In genomic region chr18:46247938-46248337, GRCh38 we compare ENCODE assay signal across 13 cellular contexts.
DNase-seq lines count a peak whose midpoint lies in the region; ATAC-seq and TF ChIP-seq lines count a peak whose summit lies in the region.
"Had no signal": no experiment of that assay in that cellular context is flagged by ENCODE, and none has a peak within 500 bp of the region (broad histone marks: within the 10 kb centered on the region; RNA-seq: fewer than 3 reads in every experiment).

No MANE protein-coding gene starts in this region.

- H2BK20ac ChIP-seq in IMR-90 (ENCODE audit: low read depth, low read length), result no peak overlapping the region

- no peak overlapping the region for H3K4me2 ChIP-seq in IMR-90 (ENCODE audit: low read depth, low read length)
- H3K4me2 ChIP-seq in OCI-LY7 (ENCODE audit: low read length), result no peak overlapping the region

- H3K27ac Mint-ChIP-seq in CD4-positive, alpha-beta memory T cell, result peak overlapping the region; percentile 83 to 99 (median 94)
- peak overlapping the region; percentile 14 for H3K27ac Mint-ChIP-seq in activated T-helper 1 cell treated with anti-CD3 and anti-CD28 coated beads, Interleukin-12 subunit alpha, Interleukin-12 subunit beta, Interleukin-2, Interleukin-4 antibody, amounts not matched to agents 30 ng/mL and 10 ng/mL and 1 ng/mL, durations not matched to agents 14 hours and 24 hours and 36 hours
- peak overlapping the region; percentile 96 to 99 (median 98) for H3K27ac Mint-ChIP-seq in naive B cell

- DNase-seq in CD4-positive, alpha-beta memory T cell, result no peak
- no peak for DNase-seq in IMR-90
- DNase-seq in activated T-helper 1 cell treated with anti-CD3 and anti-CD28 coated beads, Interleukin-12 subunit alpha, Interleukin-12 subunit beta, Interleukin-2, Interleukin-4 antibody, amounts not matched to agents 30 ng/mL and 10 ng/mL and 1 ng/mL, durations not matched to agents 14 hours and 24 hours and 36 hours (ENCODE audit: low spot score), result no peak
- no peak for DNase-seq in naive B cell
- DNase-seq in NCI-H748 treated with DMSO at 0.1 percent for 48 hours (lab: John Stamatoyannopoulos, UW), result no peak
- DNase-seq in OCI-LY7 (ENCODE audit: low spot score), result no peak
- DNase-seq: central memory CD4-positive, alpha-beta T cell; DMS53; foreskin fibroblast; left lung; NCI-H1694; NCI-H226 had no signal

- H3K56ac ChIP-seq in IMR-90 (ENCODE audit: extremely low read depth, insufficient read depth, low read length), result no peak overlapping the region

- H2AK9ac ChIP-seq in IMR-90 (replicated peaks; ENCODE audit: low read depth, low read length, poor library complexity), result no peak overlapping the region

- peaks cover 0 to 2% of the 10 kb centered on the region in 2 donors for H3K27me3 Mint-ChIP-seq in CD4-positive, alpha-beta memory T cell
- no peaks in the 10 kb centered on the region for H3K27me3 Mint-ChIP-seq in activated T-helper 1 cell treated with anti-CD3 and anti-CD28 coated beads, Interleukin-12 subunit alpha, Interleukin-12 subunit beta, Interleukin-2, Interleukin-4 antibody, amounts not matched to agents 30 ng/mL and 10 ng/mL and 1 ng/mL, durations not matched to agents 14 hours and 24 hours and 36 hours (ENCODE audit: insufficient read depth)
- H3K27me3 Mint-ChIP-seq in naive B cell, result no peaks in the 10 kb centered on the region

- H3K4me1 ChIP-seq in CD4-positive, alpha-beta memory T cell (ENCODE audit: insufficient read depth, low read length), result peaks cover 49% of the 10 kb centered on the region
- H3K4me1 ChIP-seq in IMR-90 (ENCODE audit: control insufficient read depth, insufficient read depth, low read length) (peaks cover 5% of the 10 kb centered on the region), OCI-LY7 (ENCODE audit: insufficient read depth, low read length, poor library complexity, severe bottlenecking) (peaks cover 27% of the 10 kb centered on the region)

- H3K36me3 ChIP-seq in CD4-positive, alpha-beta memory T cell (ENCODE audit: insufficient read depth, low read length), result no peaks in the 10 kb centered on the region
- no peaks in the 10 kb centered on the region; the same call in 1 of the 2 replicates for H3K36me3 ChIP-seq in IMR-90 (ENCODE audit: control insufficient read depth, insufficient read depth, low read length)
- no peaks in the 10 kb centered on the region; the same call in 1 of the 2 replicates for H3K36me3 ChIP-seq in OCI-LY7 (ENCODE audit: insufficient read depth, low read length)
- H3K36me3 ChIP-seq: left lung had no signal

- peaks cover 43 to 59% (median 47%) of the 10 kb centered on the region in 4 donors for H3K4me1 Mint-ChIP-seq in CD4-positive, alpha-beta memory T cell
- peaks cover 60% of the 10 kb centered on the region for H3K4me1 Mint-ChIP-seq in activated T-helper 1 cell treated with anti-CD3 and anti-CD28 coated beads, Interleukin-12 subunit alpha, Interleukin-12 subunit beta, Interleukin-2, Interleukin-4 antibody, amounts not matched to agents 30 ng/mL and 10 ng/mL and 1 ng/mL, durations not matched to agents 14 hours and 24 hours and 36 hours (ENCODE audit: low read depth)
- peaks cover 31 to 58% (median 47%) of the 10 kb centered on the region in 3 donors for H3K4me1 Mint-ChIP-seq in naive B cell

- H3K4me3 ChIP-seq in CD4-positive, alpha-beta memory T cell (ENCODE audit: low read length in 2 of 2), result no peak overlapping the region
- no peak overlapping the region for H3K4me3 ChIP-seq in IMR-90 (ENCODE audit: insufficient read depth, low read depth, low read length)
- H3K4me3 ChIP-seq in OCI-LY7 (ENCODE audit: low read depth, low read length, poor library complexity, severe bottlenecking), result no peak overlapping the region
- H3K4me3 ChIP-seq: left lung had no signal

- CTCF ChIA-PET in CD4-positive, alpha-beta memory T cell (lab: Charles Lee; ENCODE audit: partially characterized antibody), result interaction anchor here (2.6 kb wide), 1 partner anchor 75 kb away, joined by 15 read pairs; a partner anchor contains a TSS
- CTCF ChIA-PET in IMR-90 (lab: Yijun Ruan, JAX) (no interaction called here), OCI-LY7 (lab: Charles Lee; ENCODE audit: unreplicated experiment) (no interaction called here)

- H2AFZ ChIP-seq in IMR-90 (replicated peaks; ENCODE audit: low read length, poor library complexity) (no peak overlapping the region), OCI-LY7 (ENCODE audit: low read length) (no peak overlapping the region)

- H4K91ac ChIP-seq in IMR-90 (ENCODE audit: insufficient read depth, low read depth, low read length), result no peak overlapping the region

- in situ Hi-C loops in IMR-90 (cut with MboI; ENCODE audit: low sequenced_read_pairs), result no loop called here

- peaks cover 48 to 64% of the 10 kb centered on the region in 2 experiments for H3K79me1 ChIP-seq in IMR-90 (ENCODE audit: low read depth in 1 of 2, low read length in 2 of 2)

- H3K9me3 Mint-ChIP-seq in CD4-positive, alpha-beta memory T cell, result no peaks in the 10 kb centered on the region
- H3K9me3 Mint-ChIP-seq in activated T-helper 1 cell treated with anti-CD3 and anti-CD28 coated beads, Interleukin-12 subunit alpha, Interleukin-12 subunit beta, Interleukin-2, Interleukin-4 antibody, amounts not matched to agents 30 ng/mL and 10 ng/mL and 1 ng/mL, durations not matched to agents 14 hours and 24 hours and 36 hours, result no peaks in the 10 kb centered on the region
- no peaks in the 10 kb centered on the region for H3K9me3 Mint-ChIP-seq in naive B cell

- peaks cover 18% of the 10 kb centered on the region; the same call in 1 of the 2 replicates for H3K79me2 ChIP-seq in OCI-LY7 (ENCODE audit: insufficient read depth, low read depth, low read length)

- H3K9me1 ChIP-seq in IMR-90 (ENCODE audit: insufficient read depth, low read length), result peaks cover 10% of the 10 kb centered on the region; the same call in 1 of the 2 replicates

- no peaks in the 10 kb centered on the region for H3K9me2 ChIP-seq in OCI-LY7 (ENCODE audit: insufficient read depth, low read length)

- H2BK15ac ChIP-seq in IMR-90 (ENCODE audit: low read depth, low read length), result no peak overlapping the region

- POLR2A ChIA-PET in CD4-positive, alpha-beta memory T cell (lab: Charles Lee; ENCODE audit: partially characterized antibody), result interaction anchor here (1.3 kb wide), 1 partner anchor 74 kb away, joined by 3 read pairs; a partner anchor contains a TSS
- POLR2A ChIA-PET in IMR-90 (lab: Charles Lee; ENCODE audit: unreplicated experiment) (no interaction called here), OCI-LY7 (lab: Charles Lee) (no interaction called here)

- TF ChIP-seq POLR2A in IMR-90 (IDR thresholded peaks at IDR 0.05; ENCODE audit: low read depth, low read length), result no peak

- H3K27ac ChIP-seq in CD4-positive, alpha-beta memory T cell (ENCODE audit: low read depth, low read length), result no peak overlapping the region
- no peak overlapping the region for H3K27ac ChIP-seq in IMR-90 (ENCODE audit: insufficient read depth, low read length)
- no peak overlapping the region for H3K27ac ChIP-seq in OCI-LY7 (ENCODE audit: low read depth, low read length, poor library complexity, severe bottlenecking)
- H3K27ac ChIP-seq: left lung had no signal

- H3K9ac ChIP-seq in IMR-90 (ENCODE audit: low read depth, low read length), result no peak overlapping the region

- no peak for TF ChIP-seq RAD21 in IMR-90 (IDR thresholded peaks at IDR 0.05; ENCODE audit: low read length)

- BruUV-seq in IMR-90 (replicated peaks; lab: Mats Ljungman, UMichigan) (no TSS peak), OCI-LY7 (replicated peaks; lab: Mats Ljungman, UMichigan) (no TSS peak)

- H3K9me3 ChIP-seq in CD4-positive, alpha-beta memory T cell (ENCODE audit: control insufficient read depth in 1 of 2, low read length in 2 of 2), result no peaks in the 10 kb centered on the region
- no peaks in the 10 kb centered on the region for H3K9me3 ChIP-seq in IMR-90 (ENCODE audit: control insufficient read depth, insufficient read depth, low read length)
- no peaks in the 10 kb centered on the region for H3K9me3 ChIP-seq in OCI-LY7 (ENCODE audit: low read length)
- H3K9me3 ChIP-seq: left lung had no signal

- intact Hi-C loops in CD4-positive, alpha-beta memory T cell (cut with micrococcal nuclease), result no loop called here
- intact Hi-C loops in IMR-90 (cut with micrococcal nuclease) (no loop called here), OCI-LY7 (cut with micrococcal nuclease; ENCODE audit: unreplicated experiment) (no loop called here)
- intact Hi-C loops in activated T-helper 1 cell treated with anti-CD3 and anti-CD28 coated beads, Interleukin-12 subunit alpha, Interleukin-12 subunit beta, Interleukin-2, Interleukin-4 antibody, amounts not matched to agents 30 ng/mL and 10 ng/mL and 1 ng/mL, durations not matched to agents 14 hours and 24 hours and 36 hours (cut with micrococcal nuclease), result no loop called here

- H2BK120ac ChIP-seq in IMR-90 (ENCODE audit: low read depth, low read length), result no peak overlapping the region

- no peak overlapping the region for H3K23ac ChIP-seq in IMR-90 (ENCODE audit: low read depth, low read length)

- H4K20me1 ChIP-seq in IMR-90 (ENCODE audit: insufficient read depth, low read length), result no peaks in the 10 kb centered on the region; the same call in 1 of the 2 replicates
- H4K20me1 ChIP-seq in OCI-LY7 (ENCODE audit: insufficient read depth, low read length), result no peaks in the 10 kb centered on the region

- H4K8ac ChIP-seq in IMR-90 (ENCODE audit: low read depth in 2 of 2, low read length in 2 of 2), result no peak overlapping the region

- no peak overlapping the region for H4K5ac ChIP-seq in IMR-90 (ENCODE audit: low read depth, low read length)

- no peak overlapping the region for H2AK5ac ChIP-seq in IMR-90 (ENCODE audit: low read depth, low read length)

- peak overlapping the region in 4 of 8 donors; percentile 27 to 57 (median 35) for H3K4me3 Mint-ChIP-seq in CD4-positive, alpha-beta memory T cell
- no peak overlapping the region for H3K4me3 Mint-ChIP-seq in activated T-helper 1 cell treated with anti-CD3 and anti-CD28 coated beads, Interleukin-12 subunit alpha, Interleukin-12 subunit beta, Interleukin-2, Interleukin-4 antibody, amounts not matched to agents 30 ng/mL and 10 ng/mL and 1 ng/mL, durations not matched to agents 14 hours and 24 hours and 36 hours
- H3K4me3 Mint-ChIP-seq in naive B cell, result peak overlapping the region in 2 of 8 donors; percentile 34 to 70

- TF ChIP-seq CTCF in IMR-90 (conservative IDR thresholded peaks at IDR 0.05; ENCODE audit: low read depth, low read length) (no peak), OCI-LY7 (conservative IDR thresholded peaks at IDR 0.05; ENCODE audit: low read length) (no peak)

- H3K14ac ChIP-seq in IMR-90 (replicated peaks; ENCODE audit: low read depth, low read length), result 0 out of 2 replicates have a peak overlapping the region, but pooled peaks have one; percentile 1

- ATAC-seq in IMR-90 (ENCODE audit: low read depth), result no peak
- no peak for ATAC-seq in naive B cell (ENCODE audit: low read depth in 2 of 2)
- ATAC-seq in HG02623 (IDR thresholded peaks at IDR 0.05; ENCODE audit: unreplicated experiment), result no peak
- ATAC-seq: left lung had no signal

- H3K36me3 Mint-ChIP-seq in CD4-positive, alpha-beta memory T cell, result peaks cover 13 to 17% of the 10 kb centered on the region in 2 donors
- H3K36me3 Mint-ChIP-seq in activated T-helper 1 cell treated with anti-CD3 and anti-CD28 coated beads, Interleukin-12 subunit alpha, Interleukin-12 subunit beta, Interleukin-2, Interleukin-4 antibody, amounts not matched to agents 30 ng/mL and 10 ng/mL and 1 ng/mL, durations not matched to agents 14 hours and 24 hours and 36 hours (ENCODE audit: low read depth), result peaks cover 31% of the 10 kb centered on the region
- H3K36me3 Mint-ChIP-seq in naive B cell, result no peaks in the 10 kb centered on the region

- H2BK5ac ChIP-seq in IMR-90 (ENCODE audit: low read depth, low read length, poor library complexity, severe bottlenecking), result no peak overlapping the region

- no peaks in the 10 kb centered on the region for H3K27me3 ChIP-seq in CD4-positive, alpha-beta memory T cell (ENCODE audit: insufficient read depth, low read length)
- H3K27me3 ChIP-seq in IMR-90 (ENCODE audit: control insufficient read depth, insufficient read depth, low read length), result no peaks in the 10 kb centered on the region
- H3K27me3 ChIP-seq: left lung had no signal

- no peak overlapping the region for H3K4ac ChIP-seq in IMR-90 (ENCODE audit: low read depth, low read length)

- H3K18ac ChIP-seq in IMR-90 (ENCODE audit: low read depth, low read length), result no peak overlapping the region

- dilution Hi-C loops in IMR-90 (cut with HindIII; ENCODE audit: low sequenced_read_pairs, unreplicated experiment), result no loop called here

- WGBS in IMR-90 (ENCODE audit: extremely low coverage in 2 of 2, insufficient read length in 1 of 2), 2 experiments, result 88% methylated on average over 1 of the region's 3 CpGs; no CpG with 5 or more reads in 1 of the 2 experiments

Comparison
In these comparisons a context has a peak if more than half of its experiments do, and no peak if none do; other contexts are left out.
1. H3K27ac Mint-ChIP-seq: peak in every context shown above with its lines; median percentile 98 in naive B cell; 94 in CD4-positive, alpha-beta memory T cell; 14 in activated T-helper 1 cell treated with anti-CD3 and anti-CD28 coated beads, Interleukin-12 subunit alpha, Interleukin-12 subunit beta, Interleukin-2, Interleukin-4 antibody, amounts not matched to agents 30 ng/mL and 10 ng/mL and 1 ng/mL, durations not matched to agents 14 hours and 24 hours and 36 hours.